Comparison of ENCODE assay signal across 13 cellular contexts in the genomic region with DNA sequence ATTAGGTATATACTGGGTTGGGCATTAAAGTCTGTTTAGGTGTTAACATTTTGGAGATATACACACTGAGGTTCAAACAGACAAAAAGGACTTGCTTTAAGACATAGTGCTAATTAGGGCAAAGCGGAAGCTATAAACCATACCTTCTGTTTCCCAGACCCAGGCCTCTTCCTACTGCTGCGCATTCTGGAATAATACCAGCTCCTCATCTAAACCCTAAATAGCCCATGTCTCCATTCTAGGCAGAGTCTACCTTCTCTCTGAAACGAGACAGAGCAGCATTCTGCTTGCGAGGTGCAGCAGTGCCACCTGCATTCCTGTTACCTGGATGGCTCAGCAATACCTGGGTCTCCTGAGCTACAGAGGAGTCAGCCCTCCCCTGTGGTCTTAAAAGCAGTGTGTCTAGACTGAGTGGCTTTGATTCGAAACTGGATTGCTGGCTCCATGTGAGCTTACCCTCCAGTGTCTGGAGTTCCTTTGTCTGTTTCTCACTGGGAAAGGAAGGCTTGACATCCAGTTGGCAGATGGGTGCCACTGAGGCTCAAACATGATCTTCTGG.
"Had no signal": no experiment of that assay in that cellular context is flagged by ENCODE, and none has a peak within 500 bp of the region (broad histone marks: within the 10 kb centered on the region; RNA-seq: fewer than 3 reads in every experiment).

No MANE protein-coding gene starts in this region.

- H3K27ac ChIP-seq: colonic mucosa, esophagus squamous epithelium, prostate gland, upper lobe of right lung had no signal

- H3K4me3 ChIP-seq: colonic mucosa, esophagus squamous epithelium, lung, prostate gland, stomach, thoracic aorta, upper lobe of right lung had no signal

- H3K36me3 ChIP-seq: colonic mucosa, esophagus squamous epithelium, prostate gland, stomach, thoracic aorta, upper lobe of right lung had no signal

- DNase-seq: activated CD4-positive, alpha-beta T cell treated with anti-CD3 and anti-CD28 coated beads, Interleukin-2, amount 10 ng/mL, durations not matched to agents 24 days and 14 days; activated CD4-positive, CD25-positive, alpha-beta regulatory T cell; activated naive CD4-positive, alpha-beta T cell treated with Interleukin-2 at 50 U/mL for 16 hours; colonic mucosa; esophagus squamous epithelium; midbrain; stimulated activated CD4-positive, alpha-beta T cell treated with anti-CD3 and anti-CD28 coated beads, Interleukin-1b, Interleukin-23, amount 100 ng/mL, for 48 hours; stomach; upper lobe of right lung had no signal

- H3K27me3 ChIP-seq: colonic mucosa, esophagus squamous epithelium, stomach, upper lobe of right lung had no signal

- ATAC-seq: sciatic nerve had no signal

- H3K9me3 ChIP-seq: colonic mucosa, esophagus squamous epithelium, prostate gland, stomach, thoracic aorta, upper lobe of right lung had no signal
